8 cellular contexts compared by ENCODE assay signal in the genomic region with DNA sequence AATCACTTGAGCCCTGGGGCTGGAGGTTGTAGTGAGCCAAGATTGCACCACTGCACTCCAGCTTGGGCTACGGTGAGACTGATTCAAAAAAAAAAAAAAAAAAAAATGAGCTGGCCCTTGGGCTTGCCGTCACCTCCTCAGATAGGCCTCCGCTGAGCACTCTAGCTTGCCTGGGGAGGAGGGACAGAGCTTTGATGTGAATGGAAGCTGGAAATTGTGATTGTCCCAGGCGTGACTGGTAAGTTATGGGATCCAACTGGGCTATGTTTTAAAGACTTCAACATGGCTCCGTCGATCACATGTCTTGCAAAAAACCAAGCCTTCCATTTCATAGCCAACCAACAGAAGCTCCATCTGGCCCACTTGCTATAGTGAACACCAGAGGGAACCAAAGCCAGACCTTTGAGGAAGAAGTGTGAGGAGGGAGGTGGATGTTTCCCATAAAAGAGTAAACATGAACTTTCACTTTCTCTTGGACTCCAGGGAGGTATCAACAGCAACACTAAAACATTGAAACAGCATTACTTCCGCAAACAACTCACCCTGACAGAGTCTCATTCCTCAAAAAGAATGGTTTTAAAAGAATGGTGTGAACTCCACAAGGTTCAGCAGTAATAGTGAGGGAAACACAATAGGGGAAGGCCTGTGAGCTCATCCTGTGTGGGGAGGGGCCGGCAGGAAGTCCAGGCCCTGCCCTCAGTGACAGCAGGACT. TPM values are rescaled to one million over a fixed set of nuclear protein-coding genes. Genes with fewer than 3 reads are reported as not detected.
DNase-seq lines count a peak whose midpoint lies in the region; ATAC-seq and TF ChIP-seq lines count a peak whose summit lies in the region.

No MANE protein-coding gene starts in this region.

- ATAC-seq in GM19328 (IDR thresholded peaks at IDR 0.05; ENCODE audit: unreplicated experiment) = peak; percentile 44
- ATAC-seq in HG03354 (IDR thresholded peaks at IDR 0.05; ENCODE audit: poor library complexity, severe bottlenecking, unreplicated experiment) = peak; percentile 79
- peak; percentile 56 to 94 (median 78) for ATAC-seq in heart left ventricle

- no peak for TF ChIP-seq POLR2A in heart left ventricle (IDR thresholded peaks at IDR 0.05)

- DNase-seq in COLO829 (ENCODE audit: low spot score) = peak; percentile 35
- peak; percentile 39 for DNase-seq in SW480 (ENCODE audit: low spot score)
- peak in 3 of 5 donors; percentile 32 to 57 (median 49) for DNase-seq in heart left ventricle
- peak; percentile 88 for DNase-seq in smooth muscle cell of the brain vasculature (ENCODE audit: low read depth, low spot score)
- no peak for DNase-seq in activated effector memory CD4-positive, alpha-beta T cell treated with Interleukin-2 at 50 U/mL for 16 hours
- DNase-seq in CD8-positive, alpha-beta memory T cell = no peak

- peak in 11 of 12 donors; percentile 18 to 49 (median 30) for TF ChIP-seq CTCF in heart left ventricle (IDR thresholded peaks at IDR 0.05)

- CTCF ChIA-PET in CD8-positive, alpha-beta memory T cell (lab: Charles Lee) = no interaction called here

- H3K4me3 ChIP-seq in heart left ventricle = no peak overlapping the region
- H3K4me3 ChIP-seq in CD8-positive, alpha-beta memory T cell (ENCODE audit: low read length) = no peak overlapping the region

- peaks cover 0 to 26% (median 9%) of the 10 kb centered on the region in 12 donors for H3K4me1 ChIP-seq in heart left ventricle
- no peaks in the 10 kb centered on the region for H3K4me1 ChIP-seq in CD8-positive, alpha-beta memory T cell (ENCODE audit: insufficient read depth, low read length)

- H3K27ac Mint-ChIP-seq in CD8-positive, alpha-beta memory T cell = no peak overlapping the region

- H3K4me3 Mint-ChIP-seq in CD8-positive, alpha-beta memory T cell = no peak overlapping the region

- peaks cover 0 to 3% of the 10 kb centered on the region in 2 donors for H3K27me3 Mint-ChIP-seq in CD8-positive, alpha-beta memory T cell

- peaks cover 0 to 4% (median 0%) of the 10 kb centered on the region in 3 donors for H3K4me1 Mint-ChIP-seq in CD8-positive, alpha-beta memory T cell

- intact Hi-C loops in heart left ventricle (cut with DNase I) = loop anchor here in 2 of 10 donors (2.0 to 10.0 kb wide), 2 partner anchors 55 to 73 kb away; a partner anchor contains a TSS

- POLR2A ChIA-PET in CD8-positive, alpha-beta memory T cell (lab: Charles Lee) = interaction anchor here (0.7 kb wide), 1 partner anchor 52 kb away, joined by 9 read pairs; no protein-coding TSS in a partner anchor

- H3K27ac ChIP-seq in heart left ventricle = peak overlapping the region; percentile 27 to 84 (median 52)
- H3K27ac ChIP-seq in CD8-positive, alpha-beta memory T cell (ENCODE audit: low read depth, low read length) = no peak overlapping the region

- H3K9me3 ChIP-seq in heart left ventricle = peaks cover 0 to 12% (median 7%) of the 10 kb centered on the region in 12 donors
- no peaks in the 10 kb centered on the region for H3K9me3 ChIP-seq in CD8-positive, alpha-beta memory T cell (ENCODE audit: low read length)

- H3K36me3 ChIP-seq in heart left ventricle = no peaks in the 10 kb centered on the region
- H3K36me3 ChIP-seq in CD8-positive, alpha-beta memory T cell (ENCODE audit: insufficient read depth, low read length) = no peaks in the 10 kb centered on the region

- H3K9me3 Mint-ChIP-seq in CD8-positive, alpha-beta memory T cell = peaks cover 0 to 15% (median 5%) of the 10 kb centered on the region in 5 donors

- no peaks in the 10 kb centered on the region for H3K27me3 ChIP-seq in heart left ventricle
- H3K27me3 ChIP-seq in CD8-positive, alpha-beta memory T cell (ENCODE audit: insufficient read depth, low read length, poor library complexity, severe bottlenecking) = no peaks in the 10 kb centered on the region

- peaks cover 0 to 5% (median 1%) of the 10 kb centered on the region in 3 donors for H3K36me3 Mint-ChIP-seq in CD8-positive, alpha-beta memory T cell

- 81 to 86% (median 84%) methylated on average over 8 of the region's 8 CpGs for WGBS in heart left ventricle, 4 donors

RNA-seq across cellular contexts. Expression of a gene that starts 59.3 kb away (rescaled TPM):
- 1 to 10 TPM in 3 of 9 donors, under 1 TPM in 6; 0.42 to 3.3 (median 0.56) TPM for total RNA-seq in heart left ventricle
- polyA plus RNA-seq in heart left ventricle = 1 to 10 TPM in 1 of 2 donors, under 1 TPM in 1; 0.57 to 1.1 TPM
- total RNA-seq in CD8-positive, alpha-beta memory T cell = not detected
- polyA plus RNA-seq in CD8-positive, alpha-beta memory T cell = 0.79 TPM

Comparison
In these comparisons a context has a peak if more than half of its experiments do, and no peak if none do; other contexts are left out.
1. DNase-seq: peak in COLO829 (single experiment), SW480 (single experiment), heart left ventricle (3 of 5) and smooth muscle cell of the brain vasculature (single experiment); none in activated effector memory CD4-positive, alpha-beta T cell treated with Interleukin-2 at 50 U/mL for 16 hours (single experiment) and CD8-positive, alpha-beta memory T cell (0 of 5).
2. Peak in every context shown above with its lines, with median percentiles within 50 percentile points of each other: ATAC-seq.